Comparison of ENCODE assay signal across 10 cellular contexts in the genomic region with DNA sequence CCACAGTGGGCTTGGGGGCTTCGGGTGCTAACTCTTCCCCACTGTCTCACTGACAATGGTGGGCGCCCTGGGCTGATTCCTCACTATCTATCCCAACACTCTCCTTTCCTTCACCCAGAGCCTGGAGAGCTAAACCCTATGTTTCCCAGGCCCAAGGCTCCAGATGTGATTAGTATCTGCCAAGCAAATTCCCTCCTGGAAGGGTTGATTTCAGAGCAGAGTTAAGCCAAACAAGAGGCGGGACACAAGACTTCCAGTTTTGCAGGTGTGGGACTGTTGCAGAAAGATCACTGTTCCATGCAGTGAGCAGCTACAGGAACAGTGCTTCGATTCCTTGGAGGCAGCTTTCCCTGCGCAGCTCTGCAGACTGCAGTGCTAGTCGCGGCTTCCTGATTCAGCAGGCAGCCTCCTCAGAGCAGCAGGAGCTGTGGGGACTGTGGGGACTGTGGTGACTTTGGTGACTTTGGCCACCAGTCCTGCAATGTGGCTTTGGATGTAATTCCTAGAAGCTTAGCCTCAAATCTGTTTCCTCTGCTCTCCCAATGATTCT.
DNase-seq lines count a peak whose midpoint lies in the region; ATAC-seq and TF ChIP-seq lines count a peak whose summit lies in the region.
"Had no signal": no experiment of that assay in that cellular context is flagged by ENCODE, and none has a peak within 500 bp of the region (broad histone marks: within the 10 kb centered on the region; RNA-seq: fewer than 3 reads in every experiment).

No MANE protein-coding gene starts in this region.

- POLR2A ChIA-PET in AG04450 (lab: Yijun Ruan, JAX), result interaction anchor here (0.7 to 1.8 kb wide), 3 partner anchors 17 to 61 kb away, joined by 3 to 5 read pairs (median 5); no protein-coding TSS in a partner anchor

- no peaks in the 10 kb centered on the region for H3K36me3 ChIP-seq in parathyroid adenoma (ENCODE audit: control insufficient read depth, insufficient read depth, low read length)

- no peak overlapping the region for H3K4me3 ChIP-seq in AG04450 (ENCODE audit: low read depth, low read length)
- H3K4me3 ChIP-seq in parathyroid adenoma (ENCODE audit: low read depth, low read length), result no peak overlapping the region

- intact Hi-C loops in left ventricle myocardium superior (cut with micrococcal nuclease), result no loop called here

- ATAC-seq in left ventricle myocardium superior, result peak; percentile 49
- ATAC-seq in GM19452 (IDR thresholded peaks at IDR 0.05; ENCODE audit: unreplicated experiment), result no peak
- ATAC-seq: stimulated activated naive CD8-positive, alpha-beta T cell treated with anti-CD3 and anti-CD28 coated beads, Interleukin-15, Interleukin-2, amounts not matched to agents 100 U/mL and 50 U/mL, for 24 hours had no signal

- DNase-seq in AG04450 (ENCODE audit: low read depth, low spot score), result no peak
- DNase-seq in amniotic epithelial cell (ENCODE audit: low read depth), result peak; percentile 30
- no peak for DNase-seq in left ventricle myocardium superior
- DNase-seq in activated effector memory CD4-positive, alpha-beta T cell treated with Interleukin-2 at 50 U/mL for 16 hours, result no peak
- no peak for DNase-seq in activated naive CD4-positive, alpha-beta T cell treated with anti-CD3 and anti-CD28 coated beads, Interleukin-2, amount 50 U/mL, for 16 hours
- no peak for DNase-seq in GM13976 (ENCODE audit: low spot score)
- DNase-seq: activated CD4-positive, alpha-beta memory T cell treated with anti-CD3 and anti-CD28 coated beads for 36 hours; stimulated activated naive CD8-positive, alpha-beta T cell treated with anti-CD3 and anti-CD28 coated beads, Interleukin-15, Interleukin-2, amounts not matched to agents 100 U/mL and 50 U/mL, for 24 hours had no signal

- H3K27ac ChIP-seq in AG04450 (ENCODE audit: low read depth, low read length) (peak overlapping the region; percentile 73), parathyroid adenoma (peak overlapping the region; percentile 32)

- no peaks in the 10 kb centered on the region for H3K9me3 ChIP-seq in AG04450 (ENCODE audit: control insufficient read depth, insufficient read depth, low read length)
- no peaks in the 10 kb centered on the region for H3K9me3 ChIP-seq in parathyroid adenoma (ENCODE audit: control insufficient read depth, low read length)

- peaks cover 9% of the 10 kb centered on the region for H3K27me3 ChIP-seq in AG04450 (ENCODE audit: control insufficient read depth, insufficient read depth, low read length)
- no peaks in the 10 kb centered on the region for H3K27me3 ChIP-seq in parathyroid adenoma (ENCODE audit: control insufficient read depth, insufficient read depth, low read length)

- no peak overlapping the region for H3K4me2 ChIP-seq in parathyroid adenoma (ENCODE audit: low read length)

- TF ChIP-seq CTCF in AG04450 (IDR thresholded peaks at IDR 0.05; ENCODE audit: low read depth, low read length) (no peak), parathyroid adenoma (IDR thresholded peaks at IDR 0.05) (no peak), GM13976 (IDR thresholded peaks at IDR 0.05; ENCODE audit: borderline replicate concordance, control extremely low read depth, extremely low read depth, insufficient read depth, missing control alignments) (no peak)

- no peaks in the 10 kb centered on the region for H3K4me1 ChIP-seq in parathyroid adenoma

- H3K9ac ChIP-seq in parathyroid adenoma, result no peak overlapping the region

- H3K79me2 ChIP-seq in parathyroid adenoma, result no peaks in the 10 kb centered on the region

- no peak overlapping the region for H2AFZ ChIP-seq in parathyroid adenoma

- CTCF ChIA-PET in AG04450 (lab: Charles Lee), result no interaction called here

- in situ Hi-C loops in GM13976 (cut with MboI; ENCODE audit: low sequenced_read_pairs, unreplicated experiment), result no loop called here
